9 cellular contexts compared by ENCODE assay signal in the genomic region with DNA sequence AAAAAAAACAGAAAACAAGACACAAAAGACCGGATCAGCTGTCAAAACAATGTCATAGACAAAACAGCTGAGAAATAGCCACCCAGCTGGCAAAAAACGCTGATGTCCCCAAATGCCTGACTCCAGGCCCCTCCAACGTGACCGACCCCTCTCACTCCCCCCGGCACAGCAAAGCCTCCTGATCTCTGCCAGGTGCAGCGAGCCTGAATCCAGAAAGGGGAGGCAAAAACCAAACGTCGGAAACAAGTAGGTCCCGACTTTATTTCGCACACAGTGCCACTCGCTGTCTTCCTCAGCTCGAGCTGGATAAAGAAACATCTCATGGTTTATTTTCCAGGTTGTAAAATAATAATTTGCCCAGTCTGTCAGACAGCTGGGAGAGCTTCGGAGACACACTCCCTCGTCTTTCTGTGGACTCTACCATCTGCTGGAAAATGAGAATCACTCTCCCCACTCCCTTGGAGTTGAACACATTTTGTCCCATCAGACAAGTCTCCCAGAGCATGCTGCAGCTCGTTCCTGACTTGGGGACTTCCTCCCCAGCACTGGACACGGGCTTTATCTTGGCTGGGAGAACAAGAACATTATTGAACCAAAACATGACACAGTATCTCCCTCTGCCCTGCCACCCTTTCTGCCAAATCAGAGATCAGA.
A peak's percentile ranks its signal among the peaks of the same experiment; 100 is the strongest.
DNase-seq lines count a peak whose midpoint lies in the region; ATAC-seq and TF ChIP-seq lines count a peak whose summit lies in the region.
"Had no signal": no experiment of that assay in that cellular context is flagged by ENCODE, and none has a peak within 500 bp of the region (broad histone marks: within the 10 kb centered on the region; RNA-seq: fewer than 3 reads in every experiment).

No MANE protein-coding gene starts in this region.

- no peaks in the 10 kb centered on the region for H3K36me3 ChIP-seq in PC-3 (ENCODE audit: low read depth, low read length)

- peaks cover 89% of the 10 kb centered on the region for H3K79me2 ChIP-seq in PC-3 (ENCODE audit: low read length)

- peak overlapping the region; percentile 11 for H3K27ac Mint-ChIP-seq in endothelial cell (ENCODE audit: unreplicated experiment)

- peaks cover 2% of the 10 kb centered on the region for H3K27me3 Mint-ChIP-seq in endothelial cell (ENCODE audit: unreplicated experiment)

- DNase-seq in PC-3 (no peak), endothelial cell (ENCODE audit: low spot score) (no peak), middle frontal gyrus (ENCODE audit: extremely low spot score, low spot score) (peak; percentile 64), hepatic stellate cell (ENCODE audit: low spot score) (no peak)
- DNase-seq: NCI-H69 had no signal

- CTCF ChIA-PET in PC-3 (lab: Charles Lee): no interaction called here

- H3K4me3 Mint-ChIP-seq in endothelial cell (ENCODE audit: unreplicated experiment): no peak overlapping the region

- no peak overlapping the region for H2AFZ ChIP-seq in PC-3 (ENCODE audit: low read length)

- POLR2A ChIA-PET in PC-3 (lab: Charles Lee; ENCODE audit: unreplicated experiment): no interaction called here

- H3K4me1 Mint-ChIP-seq in endothelial cell (ENCODE audit: unreplicated experiment): peaks cover 40% of the 10 kb centered on the region

- H3K27me3 ChIP-seq in PC-3 (ENCODE audit: low read length): no peaks in the 10 kb centered on the region

- no peak overlapping the region for H3K27ac ChIP-seq in PC-3 (ENCODE audit: low read length)
- peak overlapping the region; percentile 80 for H3K27ac ChIP-seq in temporal lobe (ENCODE audit: low read depth, low read length)

- no peak overlapping the region for H3K9ac ChIP-seq in PC-3 (ENCODE audit: low read length)

- peaks cover 24% of the 10 kb centered on the region for H3K4me1 ChIP-seq in PC-3 (ENCODE audit: insufficient read depth, low read length)

- no TSS peak for BruUV-seq in PC-3 (replicated peaks; lab: Mats Ljungman, UMichigan)

- peaks cover 11% of the 10 kb centered on the region; the same call in 1 of the 2 replicates for H4K20me1 ChIP-seq in PC-3 (ENCODE audit: low read length)

- no peaks in the 10 kb centered on the region for H3K9me3 Mint-ChIP-seq in endothelial cell (ENCODE audit: unreplicated experiment)

- TF ChIP-seq CTCF in PC-3 (conservative IDR thresholded peaks at IDR 0.05; ENCODE audit: low read depth, low read length) (no peak), endothelial cell (IDR thresholded peaks at IDR 0.05; ENCODE audit: unreplicated experiment) (no peak)

- H3K9me2 ChIP-seq in PC-3 (replicated peaks; ENCODE audit: low read length): no peaks in the 10 kb centered on the region

- ATAC-seq in PC-3: no peak
- no peak for ATAC-seq in GM21786 (IDR thresholded peaks at IDR 0.05; ENCODE audit: unreplicated experiment)
- ATAC-seq in HG03442 (IDR thresholded peaks at IDR 0.05; ENCODE audit: unreplicated experiment): no peak
- no peak for ATAC-seq in HG03378 (IDR thresholded peaks at IDR 0.05; ENCODE audit: unreplicated experiment)

- no peaks in the 10 kb centered on the region for H3F3A ChIP-seq in PC-3 (ENCODE audit: low read length, unreplicated experiment)

- H3K36me3 Mint-ChIP-seq in endothelial cell (ENCODE audit: low read depth, unreplicated experiment): no peaks in the 10 kb centered on the region

- intact Hi-C loops in PC-3 (cut with micrococcal nuclease): no loop called here

- H3K4me3 ChIP-seq in PC-3 (ENCODE audit: low read length): no peak overlapping the region; the same call in 1 of the 2 replicates

- H3K9me3 ChIP-seq in PC-3 (ENCODE audit: low read length): no peaks in the 10 kb centered on the region

- peak overlapping the region; percentile 56 for H3K4me2 ChIP-seq in PC-3 (ENCODE audit: low read length)
